ENCODE assay signal across 11 cellular contexts in genomic region chr6:53119772-53120409, GRCh38. TPM values are rescaled to one million over a fixed set of nuclear protein-coding genes. Genes with fewer than 3 reads are reported as not detected.
DNase-seq lines count a peak whose midpoint lies in the region; ATAC-seq, FAIRE-seq and TF ChIP-seq lines count a peak whose summit lies in the region.
"Had no signal": no experiment of that assay in that cellular context is flagged by ENCODE, and none has a peak within 500 bp of the region (broad histone marks: within the 10 kb centered on the region; RNA-seq: fewer than 3 reads in every experiment).

No MANE protein-coding gene starts in this region.

- H3K36me3 ChIP-seq in gastroesophageal sphincter = no peaks in the 10 kb centered on the region

- ATAC-seq in gastroesophageal sphincter (no peak), HG02642 (IDR thresholded peaks at IDR 0.05; ENCODE audit: poor library complexity, unreplicated experiment) (no peak)
- ATAC-seq: activated naive CD8-positive, alpha-beta T cell treated with anti-CD3 and anti-CD28 coated beads, Interleukin-2, amount 50 U/mL, for 24 hours had no signal

- no peak overlapping the region for H3K4me3 ChIP-seq in gastroesophageal sphincter

- intact Hi-C loops in posterior cingulate gyrus (cut with DNase I) = no loop called here

- DNase-seq in NCI-H1417 (lab: John Stamatoyannopoulos, UW) (peak in 2 of 3 experiments; percentile 16 to 25), NCI-H1417 treated with DMSO at 0.1 percent for 48 hours (lab: John Stamatoyannopoulos, UW) (no peak), SW480 (ENCODE audit: low spot score) (peak; percentile 41), urothelium cell line (ENCODE audit: low spot score) (peak; percentile 42), GM20000 (ENCODE audit: low spot score) (no peak), posterior cingulate gyrus (no peak)
- DNase-seq: activated naive CD8-positive, alpha-beta T cell treated with anti-CD3 and anti-CD28 coated beads, Interleukin-2, amount 50 U/mL, for 24 hours had no signal

- no peaks in the 10 kb centered on the region for H3K27me3 ChIP-seq in gastroesophageal sphincter

- no peak for TF ChIP-seq EP300 in gastroesophageal sphincter (IDR thresholded peaks at IDR 0.05)

- H3K4me1 ChIP-seq in gastroesophageal sphincter = peaks cover 0 to 20% (median 0%) of the 10 kb centered on the region in 3 donors

- peak; percentile 72 for FAIRE-seq in urothelium cell line (lab: Jason Lieb, UNC)
- FAIRE-seq: TTC549 had no signal

- no peak for TF ChIP-seq POLR2A in gastroesophageal sphincter (IDR thresholded peaks at IDR 0.05)

- no peak for TF ChIP-seq CTCF in gastroesophageal sphincter (IDR thresholded peaks at IDR 0.05)
- no peak for TF ChIP-seq CTCF in GM20000 (IDR thresholded peaks at IDR 0.05; ENCODE audit: extremely low read depth, missing control alignments)

- H3K9me3 ChIP-seq in gastroesophageal sphincter = peaks cover 0 to 5% (median 0%) of the 10 kb centered on the region in 3 donors

- 37 to 44% methylated on average over 4 of the region's 4 CpGs for WGBS in gastroesophageal sphincter (ENCODE audit: low coverage in 1 of 2), 2 donors

- H3K27ac ChIP-seq in gastroesophageal sphincter = peak overlapping the region in 3 of 4 donors; percentile 51 to 63 (median 55)

RNA-seq across cellular contexts. Expression of gene GCM1, which starts 28.8 kb away (rescaled TPM):
- not detected for total RNA-seq in gastroesophageal sphincter
- total RNA-seq: ureter had no signal

RNA-seq across cellular contexts. Expression of gene FBXO9, which starts 54.7 kb away (rescaled TPM):
- total RNA-seq in gastroesophageal sphincter = 10 to 100 TPM; 65.0 to 95.9 (median 82.3) TPM

RNA-seq across cellular contexts. Expression of gene CILK1, which starts 58.3 kb away (rescaled TPM):
- 10 to 100 TPM; 18.7 to 34.6 (median 31.5) TPM for total RNA-seq in gastroesophageal sphincter

Comparison
In these comparisons a context has a peak if more than half of its experiments do, and no peak if none do; other contexts are left out.
1. DNase-seq: peak in NCI-H1417 (2 of 3), SW480 (single experiment) and urothelium cell line (single experiment); none in NCI-H1417 treated with DMSO at 0.1 percent for 48 hours (single experiment), GM20000 (single experiment) and posterior cingulate gyrus (0 of 10).